In genomic region chr9:137228968-137229896, GRCh38 we compare ENCODE assay signal across 1 cellular context.
TF ChIP-seq lines count a peak whose summit lies in the region.

No MANE protein-coding gene starts in this region.

TF ChIP-seq in HepG2, 621 proteins besides CTCF, POLR2A, EP300 and RAD21 (continues in another document):
- no peak for TF ChIP-seq NCOA2 (CRISPR knock-in tag; IDR thresholded peaks at IDR 0.05)
- TF ChIP-seq ZNF761 (CRISPR knock-in tag; conservative IDR thresholded peaks at IDR 0.05): 0 out of 2 replicates have a peak, but pooled peaks have one; percentile 9
- TF ChIP-seq ZNF619 (CRISPR knock-in tag; IDR thresholded peaks at IDR 0.05): no peak
- TF ChIP-seq ZNF136 (CRISPR knock-in tag; IDR thresholded peaks at IDR 0.05; ENCODE audit: low read depth): 0 out of 2 replicates have a peak, but pooled peaks have one; percentile 14
- TF ChIP-seq CSRNP1 (CRISPR knock-in tag; IDR thresholded peaks at IDR 0.05): peak; percentile 47; the same call in 1 of the 2 replicates
- 0 out of 2 replicates have a peak, but pooled peaks have one; percentile 53 for TF ChIP-seq ZNF335 (CRISPR knock-in tag; IDR thresholded peaks at IDR 0.05)
- TF ChIP-seq ZNF644 (CRISPR knock-in tag; IDR thresholded peaks at IDR 0.05; ENCODE audit: low read depth): no peak
- TF ChIP-seq MATR3 (CRISPR knock-in tag; IDR thresholded peaks at IDR 0.05): no peak
- TF ChIP-seq DZIP1 (CRISPR knock-in tag; IDR thresholded peaks at IDR 0.05): no peak
- peak; percentile 82 for TF ChIP-seq ZNF121 (CRISPR knock-in tag; IDR thresholded peaks at IDR 0.05)
- TF ChIP-seq KDM5B (CRISPR knock-in tag; IDR thresholded peaks at IDR 0.05; ENCODE audit: borderline replicate concordance): peak; percentile 34; the same call in 1 of the 2 replicates
- no peak for TF ChIP-seq HOXA7 (CRISPR knock-in tag; IDR thresholded peaks at IDR 0.05)
- peak; percentile 91; the same call in 1 of the 2 replicates for TF ChIP-seq NFKB2 (CRISPR knock-in tag; IDR thresholded peaks at IDR 0.05; ENCODE audit: borderline replicate concordance)
- peak; percentile 10 for TF ChIP-seq RBM22 (optimal IDR thresholded peaks at IDR 0.05; ENCODE audit: low read length)
- no peak for TF ChIP-seq STAG1 (CRISPR knock-in tag; IDR thresholded peaks at IDR 0.05)
- no peak for TF ChIP-seq ATAD3A (CRISPR knock-in tag; IDR thresholded peaks at IDR 0.05)
- no peak for TF ChIP-seq IRX3 (CRISPR knock-in tag; IDR thresholded peaks at IDR 0.05; ENCODE audit: borderline replicate concordance, low read depth)
- 0 out of 2 replicates have a peak, but pooled peaks have one; percentile 68 for TF ChIP-seq ZNF468 (CRISPR knock-in tag; IDR thresholded peaks at IDR 0.05)
- no peak for TF ChIP-seq BORCS8-MEF2B (CRISPR knock-in tag; IDR thresholded peaks at IDR 0.05)
- TF ChIP-seq ZFX (CRISPR knock-in tag; IDR thresholded peaks at IDR 0.05; ENCODE audit: low read depth): peak; percentile 58; the same call in 1 of the 2 replicates
- peak; percentile 52; the same call in 1 of the 2 replicates for TF ChIP-seq ZNF564 (CRISPR knock-in tag; IDR thresholded peaks at IDR 0.05)
- 0 out of 2 replicates have a peak, but pooled peaks have one; percentile 0 for TF ChIP-seq GATAD2A (CRISPR knock-in tag; IDR thresholded peaks at IDR 0.05)
- 0 out of 2 replicates have a peak, but pooled peaks have one; percentile 21 for TF ChIP-seq ZNF501 (CRISPR knock-in tag; IDR thresholded peaks at IDR 0.05)
- TF ChIP-seq TRIM22 (IDR thresholded peaks at IDR 0.05): no peak
- no peak for TF ChIP-seq ZNF296 (CRISPR knock-in tag; conservative IDR thresholded peaks at IDR 0.05)
- TF ChIP-seq MAZ (IDR thresholded peaks at IDR 0.05; ENCODE audit: borderline replicate concordance, low read depth, low read length): no peak
- peak; percentile 10; the same call in 1 of the 2 replicates for TF ChIP-seq MAZ (CRISPR knock-in tag; IDR thresholded peaks at IDR 0.05; ENCODE audit: low read depth)
- 0 out of 2 replicates have a peak, but pooled peaks have one; percentile 24 for TF ChIP-seq ZNF263 (CRISPR knock-in tag; IDR thresholded peaks at IDR 0.05)
- 0 out of 2 replicates have a peak, but pooled peaks have one; percentile 26 for TF ChIP-seq ZSCAN31 (CRISPR knock-in tag; IDR thresholded peaks at IDR 0.05; ENCODE audit: low read depth)
- no peak for TF ChIP-seq REXO4 (CRISPR knock-in tag; IDR thresholded peaks at IDR 0.05; ENCODE audit: borderline replicate concordance)
- TF ChIP-seq ZNF563 (CRISPR knock-in tag; IDR thresholded peaks at IDR 0.05): no peak
- peak; percentile 93 for TF ChIP-seq AGO1 (IDR thresholded peaks at IDR 0.05; ENCODE audit: low read depth, low read length, poor library complexity, severe bottlenecking)
- no peak for TF ChIP-seq ZNF552 (CRISPR knock-in tag; IDR thresholded peaks at IDR 0.05; ENCODE audit: borderline replicate concordance)
- TF ChIP-seq MYC (CRISPR knock-in tag; IDR thresholded peaks at IDR 0.05; ENCODE audit: borderline replicate concordance): no peak
- TF ChIP-seq POLR2G (IDR thresholded peaks at IDR 0.05; ENCODE audit: low read depth, low read length): peak; percentile 60
- no peak for TF ChIP-seq REST (IDR thresholded peaks at IDR 0.05; ENCODE audit: borderline replicate concordance in 1 of 2, low read depth in 1 of 2, low read length in 2 of 2)
- TF ChIP-seq KDM5A (IDR thresholded peaks at IDR 0.05; ENCODE audit: borderline replicate concordance, low read length): no peak
- no peak for TF ChIP-seq SALL1 (CRISPR knock-in tag; IDR thresholded peaks at IDR 0.05)
- TF ChIP-seq ZNF749 (CRISPR knock-in tag; IDR thresholded peaks at IDR 0.05; ENCODE audit: borderline replicate concordance): 0 out of 2 replicates have a peak, but pooled peaks have one; percentile 36
- TF ChIP-seq MBD4 (IDR thresholded peaks at IDR 0.05; ENCODE audit: borderline replicate concordance, low read length): no peak
- TF ChIP-seq HIVEP1 (CRISPR knock-in tag; IDR thresholded peaks at IDR 0.05): peak; percentile 52; the same call in 1 of the 2 replicates
- no peak for TF ChIP-seq ZNF292 (CRISPR knock-in tag; IDR thresholded peaks at IDR 0.05; ENCODE audit: borderline replicate concordance, low read depth)
- TF ChIP-seq EHMT2 (IDR thresholded peaks at IDR 0.05; ENCODE audit: borderline replicate concordance, low read depth, low read length): no peak
- TF ChIP-seq THYN1 (CRISPR knock-in tag; IDR thresholded peaks at IDR 0.05; ENCODE audit: borderline replicate concordance, low read depth): no peak
- no peak for TF ChIP-seq ZNF547 (CRISPR knock-in tag; IDR thresholded peaks at IDR 0.05)
- TF ChIP-seq CEBPG (CRISPR knock-in tag; IDR thresholded peaks at IDR 0.05): no peak
- TF ChIP-seq ZGPAT (CRISPR knock-in tag; IDR thresholded peaks at IDR 0.05): no peak
- no peak for TF ChIP-seq NONO (IDR thresholded peaks at IDR 0.05)
- peak; percentile 58 for TF ChIP-seq NONO (CRISPR knock-in tag; conservative IDR thresholded peaks at IDR 0.05)
- no peak for TF ChIP-seq ZBTB25 (CRISPR knock-in tag; IDR thresholded peaks at IDR 0.05)
- no peak for TF ChIP-seq ZXDC (CRISPR knock-in tag; IDR thresholded peaks at IDR 0.05)
- TF ChIP-seq ZBTB7B (CRISPR knock-in tag; IDR thresholded peaks at IDR 0.05): peak; percentile 57; the same call in 1 of the 2 replicates
- no peak for TF ChIP-seq TBX2 (CRISPR knock-in tag; IDR thresholded peaks at IDR 0.05; ENCODE audit: borderline replicate concordance)
- TF ChIP-seq ZNF83 (CRISPR knock-in tag; IDR thresholded peaks at IDR 0.05; ENCODE audit: borderline replicate concordance): 0 out of 2 replicates have a peak, but pooled peaks have one; percentile 51
- TF ChIP-seq YEATS4 (CRISPR knock-in tag; IDR thresholded peaks at IDR 0.05; ENCODE audit: borderline replicate concordance): no peak
